In the genomic region with DNA sequence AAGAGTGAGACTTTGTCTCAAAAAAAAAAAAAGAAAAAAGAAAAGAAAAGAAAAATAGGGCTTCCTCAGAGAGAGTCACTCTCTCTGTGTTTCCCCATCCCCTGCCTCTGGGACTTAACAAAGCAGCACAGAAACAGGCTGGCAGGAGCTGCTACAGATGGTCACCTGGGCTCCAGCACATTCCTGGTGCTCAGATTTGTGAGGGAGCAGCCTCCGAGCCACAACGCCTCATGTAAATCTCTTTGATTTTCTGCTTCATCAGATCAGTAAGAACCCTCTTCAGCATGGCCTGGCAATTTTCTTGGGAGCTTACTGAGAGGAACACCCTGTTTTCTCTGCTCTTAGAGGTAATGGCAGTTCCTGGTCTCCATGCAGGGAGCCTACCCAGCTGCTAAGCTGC, we compare ENCODE assay signal across 18 cellular contexts. TPM values are rescaled to one million over a fixed set of nuclear protein-coding genes. Genes with fewer than 3 reads are reported as not detected.
"Had no signal": no experiment of that assay in that cellular context is flagged by ENCODE, and none has a peak within 500 bp of the region (broad histone marks: within the 10 kb centered on the region; RNA-seq: fewer than 3 reads in every experiment).

No MANE protein-coding gene starts in this region.

- DNase-seq: activated CD4-positive, alpha-beta T cell treated with anti-CD3 and anti-CD28 coated beads, Interleukin-2, amount 50 U/mL, for 4 hours; activated gamma-delta T cell treated with Interleukin-2 at 50 U/mL for 16 hours; adrenal gland; mesenchymal stem cell; natural killer cell; nucleus accumbens; posterior cingulate gyrus; retina; spleen; stimulated activated naive B cell treated with anti-CD40 and anti-IgM and Interleukin-4, amounts not matched to agents 10 μg/mL and 1 μg/mL and 100 μg/mL, for 72 hours; T-helper 2 cell had no signal

- H3K9me3 ChIP-seq: adrenal gland, spleen had no signal

- H3K36me3 ChIP-seq: adrenal gland, cardiac muscle cell, spleen had no signal

- H3K27me3 ChIP-seq: adrenal gland, cardiac muscle cell, spleen had no signal

- ATAC-seq: activated naive CD4-positive, alpha-beta T cell treated with anti-CD3 and anti-CD28 coated beads, Interleukin-2, amount 50 U/mL, for 72 hours; natural killer cell; stimulated activated naive B cell treated with anti-CD40 and anti-IgM and Interleukin-4, amounts not matched to agents 10 μg/mL and 1 μg/mL and 100 μg/mL, for 72 hours had no signal

- H3K4me3 ChIP-seq: adrenal gland, cardiac muscle cell, spleen had no signal

- H3K27ac ChIP-seq: adrenal gland, cardiac muscle cell, spleen had no signal

RNA-seq across cellular contexts. Expression of a gene that starts 32.9 kb away (rescaled TPM):
- total RNA-seq: activated naive CD4-positive, alpha-beta T cell treated with anti-CD3 and anti-CD28 coated beads, Interleukin-2, amount 50 U/mL, for 72 hours; activated T-helper 1 cell treated with anti-CD3 and anti-CD28 coated beads, Interleukin-12 subunit alpha, Interleukin-12 subunit beta, Interleukin-2, Interleukin-4 antibody, amounts not matched to agents 30 ng/mL and 10 ng/mL and 1 ng/mL, durations not matched to agents 14 hours and 24 hours and 36 hours; astrocyte; cardiac muscle cell; dermis microvascular lymphatic vessel endothelial cell; lower leg skin; natural killer cell; ureter had no signal
